Comparison of ENCODE assay signal across 8 cellular contexts in genomic region chr12:94845110-94845509, GRCh38.
"Had no signal": no experiment of that assay in that cellular context is flagged by ENCODE, and none has a peak within 500 bp of the region (broad histone marks: within the 10 kb centered on the region; RNA-seq: fewer than 3 reads in every experiment).

No MANE protein-coding gene starts in this region.

- ATAC-seq: HCT116, K562 had no signal

- H3K36me3 ChIP-seq: HAP-1 had no signal

- H3K4me3 ChIP-seq: GM23338, HAP-1, K562 had no signal

- DNase-seq: H7, HFFc6, IMR-90, KG1 had no signal

- H3K27ac Mint-ChIP-seq: GM23338, HFFc6 had no signal

- H3K4me1 ChIP-seq: HAP-1 had no signal

- H3K4me2 ChIP-seq: GM23338 had no signal

- H3K4me3 Mint-ChIP-seq: GM23338, HFFc6 had no signal

- H2AFZ ChIP-seq: GM23338 had no signal

- H3K9me3 ChIP-seq: HAP-1 had no signal

- H3K9me3 Mint-ChIP-seq: GM23338, HFFc6 had no signal
